ENCODE assay signal across 8 cellular contexts in the genomic region with DNA sequence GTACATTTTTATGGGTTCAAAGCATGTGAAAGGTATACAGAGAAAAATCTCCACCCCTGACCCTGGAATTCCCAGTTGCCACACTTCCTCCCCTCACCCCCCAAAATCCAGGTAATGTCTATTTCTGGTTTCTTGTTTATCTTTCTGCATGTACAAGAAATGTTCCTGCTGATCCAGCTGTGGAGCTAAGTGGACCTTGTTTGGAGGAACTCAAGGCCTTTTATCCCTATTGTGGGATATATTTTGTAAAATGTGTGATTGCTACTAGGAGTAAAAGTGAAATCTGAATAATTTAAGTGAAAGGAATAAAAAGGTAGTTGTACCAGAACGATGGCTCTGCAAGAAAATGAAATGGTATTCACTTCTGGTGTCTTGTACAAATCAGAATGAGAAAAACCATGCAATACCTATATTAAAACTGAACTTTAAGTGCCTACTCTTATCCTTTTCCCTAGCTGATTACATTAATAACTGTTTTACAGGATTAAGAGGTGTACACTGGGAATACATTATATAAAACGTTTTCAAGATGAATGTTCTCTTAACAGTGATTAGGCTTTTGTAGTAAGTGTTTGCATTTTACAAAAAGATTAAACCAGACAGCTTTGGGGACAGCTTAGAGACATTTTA. TPM values are rescaled to one million over a fixed set of nuclear protein-coding genes. Genes with fewer than 3 reads are reported as not detected.
A peak's percentile ranks its signal among the peaks of the same experiment; 100 is the strongest.
DNase-seq lines count a peak whose midpoint lies in the region; ATAC-seq and TF ChIP-seq lines count a peak whose summit lies in the region.

No MANE protein-coding gene starts in this region.

- TF ChIP-seq CTCF in heart left ventricle (IDR thresholded peaks at IDR 0.05) (no peak), ascending aorta (IDR thresholded peaks at IDR 0.05) (no peak), upper lobe of left lung (IDR thresholded peaks at IDR 0.05) (no peak)

- H3K27ac ChIP-seq in heart left ventricle (peak overlapping the region in 11 of 12 donors; percentile 86 to 99 (median 95)), ascending aorta (peak overlapping the region in 1 of 2 donors; percentile 99), upper lobe of left lung (peak overlapping the region in 3 of 4 donors; percentile 92 to 99 (median 98))

- H3K9me3 ChIP-seq in heart left ventricle (no peaks in the 10 kb centered on the region), ascending aorta (no peaks in the 10 kb centered on the region), upper lobe of left lung (peaks cover 0 to 4% (median 0%) of the 10 kb centered on the region in 4 donors)

- H3K4me1 ChIP-seq in heart left ventricle: peaks cover 13 to 65% (median 50%) of the 10 kb centered on the region in 12 donors
- peaks cover 6 to 43% of the 10 kb centered on the region in 2 donors for H3K4me1 ChIP-seq in ascending aorta
- peaks cover 23 to 52% (median 46%) of the 10 kb centered on the region in 4 donors for H3K4me1 ChIP-seq in upper lobe of left lung

- TF ChIP-seq POLR2A in heart left ventricle (IDR thresholded peaks at IDR 0.05): no peak
- TF ChIP-seq POLR2A in upper lobe of left lung (IDR thresholded peaks at IDR 0.05): no peak

- H3K27me3 ChIP-seq in heart left ventricle (no peaks in the 10 kb centered on the region), ascending aorta (no peaks in the 10 kb centered on the region), upper lobe of left lung (no peaks in the 10 kb centered on the region)

- intact Hi-C loops in heart left ventricle (cut with DNase I): loop anchor here in 2 of 10 donors (5.0 kb wide), 1 partner anchor 37 kb away; no protein-coding TSS in a partner anchor
- intact Hi-C loops in Right ventricle myocardium inferior (cut with DNase I): no loop called here
- intact Hi-C loops in ascending aorta (cut with DNase I): no loop called here

- 8 to 13% (median 11%) methylated on average over 2 of the region's 2 CpGs for WGBS in heart left ventricle, 4 donors
- WGBS in upper lobe of left lung, 2 donors: 9 to 17% methylated on average over 2 of the region's 2 CpGs

- H3K36me3 ChIP-seq in heart left ventricle (peaks cover 0 to 5% (median 0%) of the 10 kb centered on the region in 9 donors), ascending aorta (no peaks in the 10 kb centered on the region), upper lobe of left lung (no peaks in the 10 kb centered on the region)

- H3K4me3 ChIP-seq in heart left ventricle (peak overlapping the region; percentile 49 to 97 (median 82)), ascending aorta (peak overlapping the region; percentile 98 to 100), upper lobe of left lung (peak overlapping the region in 2 of 4 donors; percentile 86 to 87)

- no peak for ATAC-seq in heart left ventricle
- no peak for ATAC-seq in Right ventricle myocardium inferior
- ATAC-seq in upper lobe of left lung (ENCODE audit: low FRiP score in 2 of 2): no peak
- ATAC-seq in HG03175 (IDR thresholded peaks at IDR 0.05; ENCODE audit: unreplicated experiment): no peak
- ATAC-seq in HG02763 (IDR thresholded peaks at IDR 0.05; ENCODE audit: unreplicated experiment): no peak

- TF ChIP-seq EP300 in upper lobe of left lung (IDR thresholded peaks at IDR 0.05): no peak

- no peak for DNase-seq in heart left ventricle
- no peak for DNase-seq in Right ventricle myocardium inferior (ENCODE audit: missing footprints)
- DNase-seq in ascending aorta (ENCODE audit: low spot score in 2 of 2): no peak
- DNase-seq in lung microvascular endothelial cell (ENCODE audit: low read depth in 2 of 2): peak; percentile 16 to 26
- DNase-seq in upper lobe of left lung: no peak
- no peak for DNase-seq in SW480 (ENCODE audit: low spot score)

RNA-seq across cellular contexts. Expression of gene SPEN, which starts 3.1 kb away (rescaled TPM):
- total RNA-seq in heart left ventricle (10 to 100 TPM; 18.3 to 41.5 (median 31.3) TPM), Right ventricle myocardium inferior (21.4 TPM), ascending aorta (53.9 TPM), lung microvascular endothelial cell (9.8 and 11.3 TPM in 2 replicates), upper lobe of left lung (10 to 100 TPM; 41.5 to 73.3 (median 51.3) TPM)
- polyA plus RNA-seq in heart left ventricle: 10 to 100 TPM; 11.0 to 20.2 TPM

RNA-seq across cellular contexts. Expression of gene UQCRHL, which starts 43.1 kb away (rescaled TPM):
- total RNA-seq in heart left ventricle: 1 to 10 TPM; 2.0 to 7.5 (median 3.8) TPM
- polyA plus RNA-seq in heart left ventricle: 1 to 10 TPM; 6.6 to 9.8 TPM
- 6.2 TPM for total RNA-seq in Right ventricle myocardium inferior
- not detected for total RNA-seq in ascending aorta
- total RNA-seq in lung microvascular endothelial cell: 3.3 and 6.3 TPM in 2 replicates
- total RNA-seq in upper lobe of left lung: 1 to 10 TPM in 5 of 6 donors, under 1 TPM in 1; 0.57 to 2.1 (median 1.1) TPM

Comparison
In these comparisons a context has a peak if more than half of its experiments do, and no peak if none do; other contexts are left out.
1. DNase-seq: peak in lung microvascular endothelial cell (2 of 2); none in heart left ventricle (0 of 5), Right ventricle myocardium inferior (single experiment), ascending aorta (0 of 2), upper lobe of left lung (0 of 2) and SW480 (single experiment).